ENCODE assay signal across 1 cellular context in the genomic region with DNA sequence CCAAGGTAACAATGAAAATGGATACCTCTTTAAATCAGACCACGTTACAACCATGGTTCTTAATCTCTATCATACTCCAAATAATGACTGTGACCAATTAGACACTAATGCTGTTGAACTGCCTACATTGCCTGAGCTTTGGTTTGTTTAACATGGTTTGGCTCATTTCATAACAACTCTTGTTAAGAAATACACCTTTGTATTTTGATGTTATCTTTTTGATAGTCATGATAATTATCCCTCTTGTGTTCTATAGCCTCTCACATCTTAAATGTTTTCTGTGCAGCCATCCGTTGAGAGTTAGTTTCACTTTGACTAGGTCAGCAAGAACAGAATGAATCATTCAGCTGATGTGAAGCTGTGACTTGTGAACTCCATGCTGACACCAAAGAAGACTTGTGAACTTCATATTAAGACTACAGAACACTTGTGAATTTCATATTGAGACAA.
A peak's percentile ranks its signal among the peaks of the same experiment; 100 is the strongest.
TF ChIP-seq lines count a peak whose summit lies in the region.

No MANE protein-coding gene starts in this region.

TF ChIP-seq in GM12878, 131 proteins besides CTCF, POLR2A, EP300 and RAD21 (continued from another document):
- TF ChIP-seq, protein P1, sequence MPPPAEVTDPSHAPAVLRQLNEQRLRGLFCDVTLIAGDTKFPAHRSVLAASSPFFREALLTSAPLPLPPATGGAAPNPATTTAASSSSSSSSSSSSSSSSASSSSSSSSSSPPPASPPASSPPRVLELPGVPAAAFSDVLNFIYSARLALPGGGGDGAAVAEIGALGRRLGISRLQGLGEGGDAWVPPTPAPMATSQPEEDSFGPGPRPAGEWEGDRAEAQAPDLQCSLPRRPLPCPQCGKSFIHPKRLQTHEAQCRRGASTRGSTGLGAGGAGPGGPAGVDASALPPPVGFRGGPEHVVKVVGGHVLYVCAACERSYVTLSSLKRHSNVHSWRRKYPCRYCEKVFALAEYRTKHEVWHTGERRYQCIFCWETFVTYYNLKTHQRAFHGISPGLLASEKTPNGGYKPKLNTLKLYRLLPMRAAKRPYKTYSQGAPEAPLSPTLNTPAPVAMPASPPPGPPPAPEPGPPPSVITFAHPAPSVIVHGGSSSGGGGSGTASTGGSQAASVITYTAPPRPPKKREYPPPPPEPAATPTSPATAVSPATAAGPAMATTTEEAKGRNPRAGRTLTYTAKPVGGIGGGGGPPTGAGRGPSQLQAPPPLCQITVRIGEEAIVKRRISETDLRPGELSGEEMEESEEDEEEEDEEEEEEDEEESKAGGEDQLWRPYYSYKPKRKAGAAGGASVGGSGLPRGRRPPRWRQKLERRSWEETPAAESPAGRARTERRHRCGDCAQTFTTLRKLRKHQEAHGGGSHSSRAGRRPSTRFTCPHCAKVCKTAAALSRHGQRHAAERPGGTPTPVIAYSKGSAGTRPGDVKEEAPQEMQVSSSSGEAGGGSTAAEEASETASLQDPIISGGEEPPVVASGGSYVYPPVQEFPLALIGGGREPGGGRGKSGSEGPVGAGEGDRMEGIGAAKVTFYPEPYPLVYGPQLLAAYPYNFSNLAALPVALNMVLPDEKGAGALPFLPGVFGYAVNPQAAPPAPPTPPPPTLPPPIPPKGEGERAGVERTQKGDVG (CRISPR knock-in tag; IDR thresholded peaks at IDR 0.05): no peak
- TF ChIP-seq RCOR1 (conservative IDR thresholded peaks at IDR 0.05; ENCODE audit: low read depth, low read length) (no peak), ZNF384 (IDR thresholded peaks at IDR 0.05; ENCODE audit: borderline replicate concordance, low read depth, low read length) (no peak), KLF5 (IDR thresholded peaks at IDR 0.05; ENCODE audit: partially characterized antibody) (no peak), SMARCA5 (IDR thresholded peaks at IDR 0.05) (no peak), PKNOX1 (IDR thresholded peaks at IDR 0.05) (peak; percentile 66)
- TF ChIP-seq, protein P2, sequence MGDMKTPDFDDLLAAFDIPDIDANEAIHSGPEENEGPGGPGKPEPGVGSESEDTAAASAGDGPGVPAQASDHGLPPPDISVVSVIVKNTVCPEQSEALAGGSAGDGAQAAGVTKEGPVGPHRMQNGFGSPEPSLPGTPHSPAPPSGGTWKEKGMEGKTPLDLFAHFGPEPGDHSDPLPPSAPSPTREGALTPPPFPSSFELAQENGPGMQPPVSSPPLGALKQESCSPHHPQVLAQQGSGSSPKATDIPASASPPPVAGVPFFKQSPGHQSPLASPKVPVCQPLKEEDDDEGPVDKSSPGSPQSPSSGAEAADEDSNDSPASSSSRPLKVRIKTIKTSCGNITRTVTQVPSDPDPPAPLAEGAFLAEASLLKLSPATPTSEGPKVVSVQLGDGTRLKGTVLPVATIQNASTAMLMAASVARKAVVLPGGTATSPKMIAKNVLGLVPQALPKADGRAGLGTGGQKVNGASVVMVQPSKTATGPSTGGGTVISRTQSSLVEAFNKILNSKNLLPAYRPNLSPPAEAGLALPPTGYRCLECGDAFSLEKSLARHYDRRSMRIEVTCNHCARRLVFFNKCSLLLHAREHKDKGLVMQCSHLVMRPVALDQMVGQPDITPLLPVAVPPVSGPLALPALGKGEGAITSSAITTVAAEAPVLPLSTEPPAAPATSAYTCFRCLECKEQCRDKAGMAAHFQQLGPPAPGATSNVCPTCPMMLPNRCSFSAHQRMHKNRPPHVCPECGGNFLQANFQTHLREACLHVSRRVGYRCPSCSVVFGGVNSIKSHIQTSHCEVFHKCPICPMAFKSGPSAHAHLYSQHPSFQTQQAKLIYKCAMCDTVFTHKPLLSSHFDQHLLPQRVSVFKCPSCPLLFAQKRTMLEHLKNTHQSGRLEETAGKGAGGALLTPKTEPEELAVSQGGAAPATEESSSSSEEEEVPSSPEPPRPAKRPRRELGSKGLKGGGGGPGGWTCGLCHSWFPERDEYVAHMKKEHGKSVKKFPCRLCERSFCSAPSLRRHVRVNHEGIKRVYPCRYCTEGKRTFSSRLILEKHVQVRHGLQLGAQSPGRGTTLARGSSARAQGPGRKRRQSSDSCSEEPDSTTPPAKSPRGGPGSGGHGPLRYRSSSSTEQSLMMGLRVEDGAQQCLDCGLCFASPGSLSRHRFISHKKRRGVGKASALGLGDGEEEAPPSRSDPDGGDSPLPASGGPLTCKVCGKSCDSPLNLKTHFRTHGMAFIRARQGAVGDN (IDR thresholded peaks at IDR 0.05): no peak
